8 cellular contexts compared by ENCODE assay signal in genomic region chr3:58214484-58215316, GRCh38. TPM values are rescaled to one million over a fixed set of nuclear protein-coding genes. Genes with fewer than 3 reads are reported as not detected.
DNase-seq lines count a peak whose midpoint lies in the region; ATAC-seq and TF ChIP-seq lines count a peak whose summit lies in the region.

No MANE protein-coding gene starts in this region.

- H3K4me3 Mint-ChIP-seq in natural killer cell treated with Interleukin-12 subunit alpha and Interleukin-12 subunit beta and Interleukin-15 and Interleukin-18, amount 100 ng/mL, for 72 hours, result peak overlapping the region; percentile 14

- H3K27me3 ChIP-seq in prostate gland (replicated peaks; ENCODE audit: insufficient read depth), result no peaks in the 10 kb centered on the region

- no peak overlapping the region for H3K27ac ChIP-seq in prostate gland

- TF ChIP-seq POLR2A in prostate gland (IDR thresholded peaks at IDR 0.05), result no peak

- H3K9me3 Mint-ChIP-seq in natural killer cell treated with Interleukin-12 subunit alpha and Interleukin-12 subunit beta and Interleukin-15 and Interleukin-18, amount 100 ng/mL, for 72 hours, result no peaks in the 10 kb centered on the region

- peaks cover 0 to 6% of the 10 kb centered on the region in 2 donors for H3K27me3 Mint-ChIP-seq in natural killer cell treated with Interleukin-12 subunit alpha and Interleukin-12 subunit beta and Interleukin-15 and Interleukin-18, amount 100 ng/mL, for 72 hours

- H3K27ac Mint-ChIP-seq in natural killer cell treated with Interleukin-12 subunit alpha and Interleukin-12 subunit beta and Interleukin-15 and Interleukin-18, amount 100 ng/mL, for 72 hours, result peak overlapping the region in 1 of 2 donors; percentile 1

- intact Hi-C loops in prostate gland (cut with DNase I), result no loop called here

- WGBS in prostate gland, result 61% methylated on average over 7 of the region's 7 CpGs

- H3K9me3 ChIP-seq in prostate gland, result no peaks in the 10 kb centered on the region

- peak; percentile 66 for DNase-seq in activated CD8-positive, alpha-beta memory T cell treated with anti-CD3 and anti-CD28 coated beads, Interleukin-2, amount 50 U/mL, for 48 hours
- DNase-seq in natural killer cell treated with Interleukin-12 subunit alpha and Interleukin-12 subunit beta and Interleukin-15 and Interleukin-18, amount 100 ng/mL, for 72 hours (ENCODE audit: low spot score), result peak; percentile 65
- DNase-seq in amygdala (lab: John Stamatoyannopoulos, UW) (no peak), prostate gland (ENCODE audit: low spot score) (no peak), NCI-H2196 (lab: John Stamatoyannopoulos, UW; ENCODE audit: unreplicated experiment) (no peak)

- H3K4me3 ChIP-seq in prostate gland, result no peak overlapping the region

- H3K4me1 Mint-ChIP-seq in natural killer cell treated with Interleukin-12 subunit alpha and Interleukin-12 subunit beta and Interleukin-15 and Interleukin-18, amount 100 ng/mL, for 72 hours (ENCODE audit: low read depth in 2 of 2), result peaks cover 21 to 31% of the 10 kb centered on the region in 2 donors

- H3K36me3 Mint-ChIP-seq in natural killer cell treated with Interleukin-12 subunit alpha and Interleukin-12 subunit beta and Interleukin-15 and Interleukin-18, amount 100 ng/mL, for 72 hours, result no peaks in the 10 kb centered on the region

- H3K36me3 ChIP-seq in prostate gland, result no peaks in the 10 kb centered on the region

- H3K4me1 ChIP-seq in prostate gland (replicated peaks), result no peaks in the 10 kb centered on the region

- TF ChIP-seq CTCF in GM12873 (IDR thresholded peaks at IDR 0.05; ENCODE audit: insufficient read depth, low read depth, low read length, missing control alignments) (peak; percentile 70), prostate gland (IDR thresholded peaks at IDR 0.05) (peak in 1 of 4 experiments; percentile 28)

- ATAC-seq in GM21360 (IDR thresholded peaks at IDR 0.05; ENCODE audit: unreplicated experiment) (peak; percentile 81), HG03520 (IDR thresholded peaks at IDR 0.05; ENCODE audit: unreplicated experiment) (peak; percentile 70)
- ATAC-seq in natural killer cell treated with Interleukin-12 subunit alpha and Interleukin-12 subunit beta and Interleukin-15 and Interleukin-18, amount 100 ng/mL, for 72 hours, result peak; percentile 89 to 92

RNA-seq across cellular contexts. Expression of gene DNASE1L3, which starts 3.9 kb away (rescaled TPM):
- not detected for total RNA-seq in natural killer cell treated with Interleukin-12 subunit alpha and Interleukin-12 subunit beta and Interleukin-15 and Interleukin-18, amount 100 ng/mL, for 72 hours
- total RNA-seq in prostate gland, result 1 to 10 TPM; 1.4 to 2.3 TPM

RNA-seq across cellular contexts. Expression of gene ABHD6, which starts 22.9 kb away (rescaled TPM):
- total RNA-seq in natural killer cell treated with Interleukin-12 subunit alpha and Interleukin-12 subunit beta and Interleukin-15 and Interleukin-18, amount 100 ng/mL, for 72 hours, result 1 to 10 TPM; 2.5 to 3.3 TPM
- total RNA-seq in prostate gland, result 10 to 100 TPM; 13.2 to 16.9 TPM

Comparison
In these comparisons a context has a peak if more than half of its experiments do, and no peak if none do; other contexts are left out.
1. DNase-seq: peak in activated CD8-positive, alpha-beta memory T cell treated with anti-CD3 and anti-CD28 coated beads, Interleukin-2, amount 50 U/mL, for 48 hours (single experiment) and natural killer cell treated with Interleukin-12 subunit alpha and Interleukin-12 subunit beta and Interleukin-15 and Interleukin-18, amount 100 ng/mL, for 72 hours (single experiment); none in amygdala (0 of 56), prostate gland (single experiment) and NCI-H2196 (single experiment).
2. Peak in every context shown above with its lines, with median percentiles within 50 percentile points of each other: ATAC-seq.